1 cellular context compared by ENCODE assay signal in genomic region chr19:703651-704446, GRCh38.
TF ChIP-seq lines count a peak whose summit lies in the region.

No MANE protein-coding gene starts in this region.

TF ChIP-seq in HepG2, 621 proteins besides CTCF, POLR2A, EP300 and RAD21 (continued from another document and continues in another):
- TF ChIP-seq TFDP2 (CRISPR knock-in tag; IDR thresholded peaks at IDR 0.05): no peak
- TF ChIP-seq PRMT3 (CRISPR knock-in tag; IDR thresholded peaks at IDR 0.05; ENCODE audit: borderline replicate concordance, low read depth): no peak
- peak; percentile 60 for TF ChIP-seq POLR2G (IDR thresholded peaks at IDR 0.05; ENCODE audit: low read depth, low read length)
- peak; percentile 56; the same call in 1 of the 2 replicates for TF ChIP-seq SP5 (CRISPR knock-in tag; IDR thresholded peaks at IDR 0.05; ENCODE audit: borderline replicate concordance, low read depth)
- peak; percentile 52; the same call in 1 of the 2 replicates for TF ChIP-seq ZNF230 (CRISPR knock-in tag; IDR thresholded peaks at IDR 0.05)
- peak; percentile 57; the same call in 1 of the 2 replicates for TF ChIP-seq GATA4 (IDR thresholded peaks at IDR 0.05; ENCODE audit: borderline replicate concordance, low read depth)
- TF ChIP-seq PREB (CRISPR knock-in tag; IDR thresholded peaks at IDR 0.05): no peak
- no peak for TF ChIP-seq SOX6 (IDR thresholded peaks at IDR 0.05)
- 0 out of 2 replicates have a peak, but pooled peaks have one; percentile 42 for TF ChIP-seq SOX6 (CRISPR knock-in tag; IDR thresholded peaks at IDR 0.05)
- TF ChIP-seq ZNF275 (CRISPR knock-in tag; IDR thresholded peaks at IDR 0.05; ENCODE audit: borderline replicate concordance): no peak
- TF ChIP-seq ZBTB21 (CRISPR knock-in tag; IDR thresholded peaks at IDR 0.05): no peak
- peak; percentile 65 for TF ChIP-seq SAP130 (CRISPR knock-in tag; IDR thresholded peaks at IDR 0.05; ENCODE audit: low read depth)
- no peak for TF ChIP-seq ZNF564 (CRISPR knock-in tag; IDR thresholded peaks at IDR 0.05)
- peak; percentile 66; the same call in 1 of the 2 replicates for TF ChIP-seq ZNF414 (CRISPR knock-in tag; IDR thresholded peaks at IDR 0.05)
- TF ChIP-seq CSRNP1 (CRISPR knock-in tag; IDR thresholded peaks at IDR 0.05): no peak
- no peak for TF ChIP-seq GPN1 (CRISPR knock-in tag; IDR thresholded peaks at IDR 0.05; ENCODE audit: borderline replicate concordance)
- no peak for TF ChIP-seq TEAD2 (CRISPR knock-in tag; IDR thresholded peaks at IDR 0.05)
- TF ChIP-seq RNF219 (CRISPR knock-in tag; IDR thresholded peaks at IDR 0.05): no peak
- TF ChIP-seq PHF8 (CRISPR knock-in tag; IDR thresholded peaks at IDR 0.05): peak; percentile 16
- TF ChIP-seq ZFP62 (CRISPR knock-in tag; IDR thresholded peaks at IDR 0.05): 0 out of 2 replicates have a peak, but pooled peaks have one; percentile 28
- TF ChIP-seq NR2F1 (CRISPR knock-in tag; IDR thresholded peaks at IDR 0.05): no peak
- no peak for TF ChIP-seq RORA (CRISPR knock-in tag; IDR thresholded peaks at IDR 0.05)
- TF ChIP-seq ARID2 (CRISPR knock-in tag; IDR thresholded peaks at IDR 0.05; ENCODE audit: borderline replicate concordance): peak; percentile 61; the same call in 1 of the 2 replicates
- TF ChIP-seq THAP11 (CRISPR knock-in tag; IDR thresholded peaks at IDR 0.05): peak; percentile 38
- TF ChIP-seq ETV5 (CRISPR knock-in tag; IDR thresholded peaks at IDR 0.05; ENCODE audit: borderline replicate concordance): peak; percentile 87
- 0 out of 2 replicates have a peak, but pooled peaks have one; percentile 24 for TF ChIP-seq NCOA2 (CRISPR knock-in tag; IDR thresholded peaks at IDR 0.05)
- TF ChIP-seq ZNF451 (CRISPR knock-in tag; IDR thresholded peaks at IDR 0.05): no peak
- TF ChIP-seq ZNF281 (CRISPR knock-in tag; IDR thresholded peaks at IDR 0.05; ENCODE audit: borderline replicate concordance): no peak
- TF ChIP-seq YEATS2 (CRISPR knock-in tag; IDR thresholded peaks at IDR 0.05; ENCODE audit: borderline replicate concordance): peak; percentile 2; the same call in 1 of the 2 replicates
- TF ChIP-seq ZBTB1 (CRISPR knock-in tag; IDR thresholded peaks at IDR 0.05; ENCODE audit: borderline replicate concordance): no peak
- peak; percentile 73 for TF ChIP-seq ELF3 (CRISPR knock-in tag; IDR thresholded peaks at IDR 0.05)
- TF ChIP-seq ZNF264 (CRISPR knock-in tag; IDR thresholded peaks at IDR 0.05): 0 out of 2 replicates have a peak, but pooled peaks have one; percentile 30
- TF ChIP-seq ZNF646 (CRISPR knock-in tag; IDR thresholded peaks at IDR 0.05): no peak
- TF ChIP-seq MED1 (CRISPR knock-in tag; IDR thresholded peaks at IDR 0.05): peak; percentile 49; the same call in 1 of the 2 replicates
- no peak for TF ChIP-seq THAP7 (CRISPR knock-in tag; IDR thresholded peaks at IDR 0.05)
- TF ChIP-seq ZBED4 (CRISPR knock-in tag; IDR thresholded peaks at IDR 0.05; ENCODE audit: borderline replicate concordance): no peak
